ENCODE assay signal across 18 cellular contexts in genomic region chr7:18144171-18144570, GRCh38.
DNase-seq lines count a peak whose midpoint lies in the region; ATAC-seq and TF ChIP-seq lines count a peak whose summit lies in the region.
"Had no signal": no experiment of that assay in that cellular context is flagged by ENCODE, and none has a peak within 500 bp of the region (broad histone marks: within the 10 kb centered on the region; RNA-seq: fewer than 3 reads in every experiment).

No MANE protein-coding gene starts in this region.

- H3F3A ChIP-seq in PC-9 (ENCODE audit: insufficient read depth, low read depth): no peaks in the 10 kb centered on the region

- H3K27me3 ChIP-seq in PC-9 (ENCODE audit: insufficient read depth, low read depth) (no peaks in the 10 kb centered on the region), neutrophil (no peaks in the 10 kb centered on the region)
- H3K27me3 ChIP-seq: right atrium auricular region, tibial nerve had no signal

- H2AFZ ChIP-seq in PC-9: 0 out of 2 replicates have a peak overlapping the region, but pooled peaks have one; percentile 26

- no peaks in the 10 kb centered on the region for H4K20me1 ChIP-seq in PC-9 (ENCODE audit: insufficient read depth)

- H3K36me3 Mint-ChIP-seq in progenitor cell of endocrine pancreas (ENCODE audit: insufficient read depth): no peaks in the 10 kb centered on the region
- H3K36me3 Mint-ChIP-seq: activated naive CD4-positive, alpha-beta T cell treated with anti-CD3 and anti-CD28 coated beads, Interleukin-2, amount 50 U/mL, for 24 hours had no signal

- no peaks in the 10 kb centered on the region for H3K9me3 Mint-ChIP-seq in progenitor cell of endocrine pancreas (ENCODE audit: low read depth)
- H3K9me3 Mint-ChIP-seq: activated naive CD4-positive, alpha-beta T cell treated with anti-CD3 and anti-CD28 coated beads, Interleukin-2, amount 50 U/mL, for 24 hours; nephron had no signal

- peaks cover 2% of the 10 kb centered on the region for H3K4me1 Mint-ChIP-seq in progenitor cell of endocrine pancreas (ENCODE audit: low read depth)
- H3K4me1 Mint-ChIP-seq: activated naive CD4-positive, alpha-beta T cell treated with anti-CD3 and anti-CD28 coated beads, Interleukin-2, amount 50 U/mL, for 24 hours; nephron had no signal

- no peaks in the 10 kb centered on the region for H3K79me2 ChIP-seq in PC-9 (ENCODE audit: low read depth)

- no peak for TF ChIP-seq CTCF in PC-9 (conservative IDR thresholded peaks at IDR 0.05)
- TF ChIP-seq CTCF in neutrophil (IDR thresholded peaks at IDR 0.05): no peak
- no peak for TF ChIP-seq CTCF in progenitor cell of endocrine pancreas (IDR thresholded peaks at IDR 0.05; ENCODE audit: unreplicated experiment)

- H3K36me3 ChIP-seq in PC-9 (ENCODE audit: low read depth) (no peaks in the 10 kb centered on the region), neutrophil (no peaks in the 10 kb centered on the region)
- H3K36me3 ChIP-seq: right atrium auricular region, tibial nerve had no signal

- no TSS peak for BruUV-seq in PC-9 (replicated peaks; lab: Mats Ljungman, UMichigan)

- H3K27ac ChIP-seq in PC-9: no peak overlapping the region
- peak overlapping the region; percentile 54 for H3K27ac ChIP-seq in neutrophil
- H3K27ac ChIP-seq: right atrium auricular region, tibial nerve had no signal

- H3K27ac Mint-ChIP-seq in progenitor cell of endocrine pancreas: no peak overlapping the region
- H3K27ac Mint-ChIP-seq: activated naive CD4-positive, alpha-beta T cell treated with anti-CD3 and anti-CD28 coated beads, Interleukin-2, amount 50 U/mL, for 24 hours; nephron had no signal

- POLR2A ChIA-PET in PC-9 (lab: Charles Lee; ENCODE audit: unreplicated experiment): no interaction called here

- H3K9me3 ChIP-seq in PC-9 (ENCODE audit: insufficient read depth, low read depth): no peaks in the 10 kb centered on the region
- no peaks in the 10 kb centered on the region for H3K9me3 ChIP-seq in neutrophil
- H3K9me3 ChIP-seq: right atrium auricular region, tibial nerve had no signal

- DNase-seq in PC-9 (no peak), KG1 (lab: John Stamatoyannopoulos, UW) (no peak), glomerular visceral epithelial cell (ENCODE audit: extremely low spot score) (no peak), progenitor cell of endocrine pancreas (ENCODE audit: low spot score, unreplicated experiment) (no peak), NCI-H1092 (lab: John Stamatoyannopoulos, UW) (no peak)
- DNase-seq: C1 segment of cervical spinal cord; H7; hippocampal formation; MM.1S; stimulated activated CD4-positive, alpha-beta T cell treated with anti-CD3 and anti-CD28 coated beads, Interleukin-1b, Interleukin-23, amount 100 ng/mL, for 48 hours; stimulated activated CD8-positive, alpha-beta memory T cell treated with anti-CD3 and anti-CD28 coated beads, Interleukin-4, amount 100 ng/mL, for 48 hours had no signal

- H3K4me2 ChIP-seq in PC-9: no peak overlapping the region

- H3K27me3 Mint-ChIP-seq in progenitor cell of endocrine pancreas: no peaks in the 10 kb centered on the region

- H3K4me3 ChIP-seq in PC-9 (no peak overlapping the region), neutrophil (ENCODE audit: low read depth in 1 of 2, low read length in 1 of 2) (no peak overlapping the region)
- H3K4me3 ChIP-seq: right atrium auricular region, tibial nerve had no signal

- ATAC-seq in GM19043 (IDR thresholded peaks at IDR 0.05; ENCODE audit: low read depth, unreplicated experiment): peak; percentile 46
- ATAC-seq in HG02870 (IDR thresholded peaks at IDR 0.05; ENCODE audit: unreplicated experiment): peak; percentile 57

- no peaks in the 10 kb centered on the region; the same call in 1 of the 2 replicates for H3K9me2 ChIP-seq in PC-9 (ENCODE audit: insufficient read depth)

- intact Hi-C loops in PC-9 (cut with micrococcal nuclease; ENCODE audit: unreplicated experiment): no loop called here

- CTCF ChIA-PET in PC-9 (lab: Charles Lee): no interaction called here

- H3K4me1 ChIP-seq in PC-9 (replicated peaks; ENCODE audit: insufficient read depth): no peaks in the 10 kb centered on the region
- H3K4me1 ChIP-seq in neutrophil (ENCODE audit: control insufficient read depth in 1 of 2, insufficient read depth in 1 of 2, low read depth in 1 of 2, low read length in 1 of 2): peaks cover 14 to 22% of the 10 kb centered on the region in 2 experiments
- H3K4me1 ChIP-seq: right atrium auricular region, tibial nerve had no signal

- no peak overlapping the region for H3K4me3 Mint-ChIP-seq in progenitor cell of endocrine pancreas (ENCODE audit: low read depth)
- H3K4me3 Mint-ChIP-seq: activated naive CD4-positive, alpha-beta T cell treated with anti-CD3 and anti-CD28 coated beads, Interleukin-2, amount 50 U/mL, for 24 hours; nephron had no signal
